Comparison of ENCODE assay signal across 3 cellular contexts in genomic region chr3:120738006-120738405, GRCh38. TPM values are rescaled to one million over a fixed set of nuclear protein-coding genes. Genes with fewer than 3 reads are reported as not detected.
"Had no signal": no experiment of that assay in that cellular context is flagged by ENCODE, and none has a peak within 500 bp of the region (broad histone marks: within the 10 kb centered on the region; RNA-seq: fewer than 3 reads in every experiment).

No MANE protein-coding gene starts in this region.

RNA-seq across cellular contexts. Expression of gene HGD, which starts 56.0 kb away (rescaled TPM):
- total RNA-seq: M059J, Right ventricle myocardium superior, SK-MEL-5 had no signal
